Comparison of ENCODE assay signal across 15 cellular contexts in genomic region chr10:133474027-133474426, GRCh38. TPM values are rescaled to one million over a fixed set of nuclear protein-coding genes. Genes with fewer than 3 reads are reported as not detected.
"Had no signal": no experiment of that assay in that cellular context is flagged by ENCODE, and none has a peak within 500 bp of the region (broad histone marks: within the 10 kb centered on the region; RNA-seq: fewer than 3 reads in every experiment).

No MANE protein-coding gene starts in this region.

- DNase-seq: amygdala; cortex of kidney; effector memory CD8-positive, alpha-beta T cell; hypothalamus; pancreas; stimulated activated CD4-positive, alpha-beta T cell treated with anti-CD3 and anti-CD28 coated beads, Interleukin-12 subunit alpha, Interleukin-12 subunit beta, amount 100 ng/mL, for 4 hours; SW 1271; thyroid gland; uterus had no signal

- H3K27me3 Mint-ChIP-seq: activated naive CD4-positive, alpha-beta T cell treated with anti-CD3 and anti-CD28 coated beads, Interleukin-2, amount 50 U/mL, for 24 hours; central memory CD8-positive, alpha-beta T cell; effector memory CD8-positive, alpha-beta T cell had no signal

- H3K4me3 Mint-ChIP-seq: activated CD4-positive, alpha-beta T cell treated with anti-CD3 and anti-CD28 coated beads, Interleukin-2, amount 10 ng/mL, durations not matched to agents 7 days and 5 days; activated naive CD4-positive, alpha-beta T cell treated with anti-CD3 and anti-CD28 coated beads, Interleukin-2, amount 50 U/mL, for 24 hours; brain; central memory CD8-positive, alpha-beta T cell had no signal

- H3K4me1 Mint-ChIP-seq: brain had no signal

- H3K9me3 Mint-ChIP-seq: activated CD4-positive, alpha-beta T cell treated with anti-CD3 and anti-CD28 coated beads, Interleukin-2, amount 10 ng/mL, durations not matched to agents 7 days and 5 days; activated naive CD4-positive, alpha-beta T cell treated with anti-CD3 and anti-CD28 coated beads, Interleukin-2, amount 50 U/mL, for 24 hours; central memory CD8-positive, alpha-beta T cell; effector memory CD8-positive, alpha-beta T cell had no signal

- H3K27ac Mint-ChIP-seq: activated CD4-positive, alpha-beta T cell treated with anti-CD3 and anti-CD28 coated beads, Interleukin-2, amount 10 ng/mL, durations not matched to agents 7 days and 5 days; activated naive CD4-positive, alpha-beta T cell treated with anti-CD3 and anti-CD28 coated beads, Interleukin-2, amount 50 U/mL, for 24 hours; brain had no signal

- ATAC-seq: effector memory CD8-positive, alpha-beta T cell; pancreas had no signal

RNA-seq across cellular contexts. Expression of gene SPRN, which starts 49.6 kb away (rescaled TPM):
- total RNA-seq: activated CD4-positive, alpha-beta T cell treated with anti-CD3 and anti-CD28 coated beads, Interleukin-2, amount 10 ng/mL, durations not matched to agents 7 days and 5 days; activated T-helper 2 cell treated with anti-CD3 and anti-CD28 coated beads, Interferon-gamma antibody, Interleukin-2, Interleukin-4, amounts not matched to agents 10 μg/mL and 5 μg/mL and 100 μg/mL, durations not matched to agents 14 hours and 24 hours and 36 hours; mesenteric fat pad had no signal
